ENCODE assay signal across 13 cellular contexts in the genomic region with DNA sequence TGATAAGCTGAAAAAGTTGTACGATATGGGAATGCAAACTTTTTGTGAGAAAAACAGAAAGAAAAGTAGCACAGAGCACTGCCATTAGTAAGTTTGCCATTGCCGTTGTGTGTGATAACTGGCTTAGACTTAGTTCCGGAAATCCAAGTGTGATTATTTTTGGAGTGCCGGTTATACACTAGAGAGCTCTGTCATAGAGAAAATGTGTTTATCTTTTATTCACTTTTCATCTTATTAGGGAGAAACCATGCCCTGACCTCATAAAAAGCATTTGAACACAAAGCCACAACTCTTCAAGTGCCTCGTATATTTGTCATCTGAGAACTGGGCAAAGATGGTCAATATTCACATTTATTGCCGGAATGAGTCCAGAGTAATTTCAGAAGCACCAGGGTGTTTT.
"Had no signal": no experiment of that assay in that cellular context is flagged by ENCODE, and none has a peak within 500 bp of the region (broad histone marks: within the 10 kb centered on the region; RNA-seq: fewer than 3 reads in every experiment).

No MANE protein-coding gene starts in this region.

- DNase-seq: activated CD4-positive, alpha-beta memory T cell treated with anti-CD3 and anti-CD28 coated beads, Interleukin-2, amount 10 ng/mL, durations not matched to agents 7 days and 5 days; activated CD4-positive, alpha-beta T cell treated with anti-CD3 and anti-CD28 coated beads for 4 hours; activated effector memory CD4-positive, alpha-beta T cell treated with anti-CD3 and anti-CD28 coated beads, Interleukin-2, amount 50 U/mL, for 16 hours; activated T-cell treated with anti-CD3 and anti-CD28 coated beads, Interleukin-2, amount 50 U/mL, for 24 hours; body of pancreas; cortex of kidney; effector memory CD4-positive, alpha-beta T cell; mesendoderm; psoas muscle; stimulated activated CD4-positive, alpha-beta T cell treated with anti-CD3 and anti-CD28 coated beads, Interleukin-15, amount 100 ng/mL, for 24 hours; stimulated activated CD4-positive, alpha-beta T cell treated with anti-CD3 and anti-CD28 coated beads, Interleukin-4, amount 100 ng/mL, for 1 hour; stimulated activated naive B cell treated with anti-CD40 and anti-IgM and Interleukin-4, amounts not matched to agents 10 μg/mL and 1 μg/mL and 100 μg/mL, for 72 hours; transverse colon had no signal
